ENCODE assay signal across 8 cellular contexts in genomic region chr1:23673086-23673813, GRCh38. TPM values are rescaled to one million over a fixed set of nuclear protein-coding genes. Genes with fewer than 3 reads are reported as not detected.
DNase-seq lines count a peak whose midpoint lies in the region; ATAC-seq, FAIRE-seq and TF ChIP-seq lines count a peak whose summit lies in the region.

No MANE protein-coding gene starts in this region.

- ATAC-seq in GM18873 (IDR thresholded peaks at IDR 0.05; ENCODE audit: low FRiP score, unreplicated experiment) (no peak), HG03159 (IDR thresholded peaks at IDR 0.05; ENCODE audit: unreplicated experiment) (no peak)

- no peak overlapping the region for H3K56ac ChIP-seq in H1 (replicated peaks; ENCODE audit: insufficient read length, low read depth, low read length)

- peak in 1 of 2 experiments; percentile 32; a peak in 2 of 4 replicates for TF ChIP-seq RAD21 in H1 (IDR thresholded peaks at IDR 0.05 in 1 of 2, conservative IDR thresholded peaks at IDR 0.05 in 1 of 2; ENCODE audit: low read depth in 2 of 2, low read length in 2 of 2)

- H4K91ac ChIP-seq in H1 (replicated peaks; ENCODE audit: insufficient read length, low read length), result no peak overlapping the region

- H2BK120ac ChIP-seq in H1 (replicated peaks; ENCODE audit: low read depth, low read length), result no peak overlapping the region

- H3K36me3 Mint-ChIP-seq in progenitor cell of endocrine pancreas (ENCODE audit: insufficient read depth), result no peaks in the 10 kb centered on the region

- no peaks in the 10 kb centered on the region for H3K4me1 ChIP-seq in H1 (replicated peaks in 1 of 4; ENCODE audit: control insufficient read depth in 3 of 4, insufficient read depth in 4 of 4, low read length in 3 of 4)

- H3K4me3 ChIP-seq in H1 (ENCODE audit: extremely low read depth in 1 of 4, insufficient read depth in 2 of 4, low read depth in 3 of 4, low read length in 4 of 4), result no peak overlapping the region

- no peak overlapping the region for H2BK5ac ChIP-seq in H1 (ENCODE audit: low read depth, low read length)

- H4K8ac ChIP-seq in H1 (ENCODE audit: extremely low read depth, insufficient read depth, low read length), result no peak overlapping the region

- no peak overlapping the region for H3K14ac ChIP-seq in H1 (ENCODE audit: insufficient read length)

- no peaks in the 10 kb centered on the region for H3K79me2 ChIP-seq in H1 (ENCODE audit: control insufficient read depth in 1 of 2, insufficient read depth in 2 of 2, low read length in 2 of 2)

- no peak overlapping the region for H2BK20ac ChIP-seq in H1 (ENCODE audit: low read length)

- no peak overlapping the region for H3K18ac ChIP-seq in H1 (ENCODE audit: extremely low read depth, low read length)

- H2AK5ac ChIP-seq in H1 (ENCODE audit: low read depth, low read length), result no peak overlapping the region

- H3K4me1 Mint-ChIP-seq in progenitor cell of endocrine pancreas (ENCODE audit: low read depth), result no peaks in the 10 kb centered on the region

- no peak overlapping the region for H3K4me2 ChIP-seq in H1 (ENCODE audit: insufficient read depth in 1 of 2, low read depth in 2 of 2, low read length in 2 of 2)

- WGBS in H1 (ENCODE audit: extremely low coverage in 1 of 2, insufficient coverage in 1 of 2, insufficient read length in 1 of 2, insufficient replicate concordance in 2 of 2, low coverage in 1 of 2, low lambda C conversion rate in 2 of 2, missing lambda C conversion rate in 1 of 2), 2 experiments, result 50% methylated on average over 6 of the region's 6 CpGs; no CpG with 5 or more reads in 1 of the 2 experiments

- no peak overlapping the region for H2BK15ac ChIP-seq in H1 (ENCODE audit: low read length)

- H4K20me1 ChIP-seq in H1 (replicated peaks in 1 of 2; ENCODE audit: control insufficient read depth in 1 of 2, insufficient read depth in 2 of 2, low read length in 2 of 2), result no peaks in the 10 kb centered on the region

- TF ChIP-seq CTCF in H1 (IDR thresholded peaks at IDR 0.05; ENCODE audit: control extremely low read depth in 1 of 3, insufficient read depth in 1 of 3, low read depth in 1 of 3, low read length in 3 of 3) (peak in 1 of 3 experiments; percentile 2; a peak in 1 of 4 replicates), progenitor cell of endocrine pancreas (IDR thresholded peaks at IDR 0.05; ENCODE audit: unreplicated experiment) (no peak)

- H3K4ac ChIP-seq in H1 (replicated peaks; ENCODE audit: insufficient read length, low read depth, low read length), result no peak overlapping the region

- no peaks in the 10 kb centered on the region for H3K9me3 Mint-ChIP-seq in progenitor cell of endocrine pancreas (ENCODE audit: low read depth)

- H3K79me1 ChIP-seq in H1 (ENCODE audit: low read depth, low read length), result no peaks in the 10 kb centered on the region

- H3K4me3 Mint-ChIP-seq in progenitor cell of endocrine pancreas (ENCODE audit: low read depth), result no peak overlapping the region

- H3K27me3 ChIP-seq in H1 (replicated peaks in 1 of 4; ENCODE audit: control insufficient read depth in 3 of 4, extremely low read depth in 1 of 4, insufficient read depth in 3 of 4, low read length in 3 of 4), result no peaks in the 10 kb centered on the region

- no peak for TF ChIP-seq POLR2A in H1 (IDR thresholded peaks at IDR 0.05; ENCODE audit: control extremely low read depth in 1 of 2, low read depth in 2 of 2, low read length in 2 of 2)

- H3K27ac ChIP-seq in H1 (ENCODE audit: low read depth, low read length), result no peak overlapping the region

- no peaks in the 10 kb centered on the region for H3K23me2 ChIP-seq in H1 (ENCODE audit: low read depth, low read length)

- CTCF ChIA-PET in H1 (lab: Charles Lee; ENCODE audit: partially characterized antibody), result interaction anchor here (0.6 to 19.9 kb wide), 11 partner anchors 9 to 899 kb away, joined by 3 to 222 read pairs (median 3); partner anchors contain the start of gene RPL11

- TF ChIP-seq EP300 in H1 (IDR thresholded peaks at IDR 0.05; ENCODE audit: borderline replicate concordance in 1 of 2, low read depth in 2 of 2, low read length in 2 of 2), result no peak

- DNase-seq in activated CD4-positive, alpha-beta T cell treated with anti-CD3 and anti-CD28 coated beads for 48 hours, result peak; percentile 43
- DNase-seq in activated CD4-positive, alpha-beta T cell treated with anti-CD3 and anti-CD28 coated beads, Interleukin-2, amount 50 U/mL, for 4 hours, result no peak
- DNase-seq in OCI-M2 (lab: John Stamatoyannopoulos, UW; ENCODE audit: unreplicated experiment) (peak; percentile 24), H1 (ENCODE audit: low read depth in 1 of 2, low spot score in 2 of 2) (peak; percentile 38 to 76), progenitor cell of endocrine pancreas (ENCODE audit: low spot score, unreplicated experiment) (peak; percentile 62), SHP77 treated with DMSO at 0.1 percent for 48 hours (lab: John Stamatoyannopoulos, UW) (no peak)

- POLR2A ChIA-PET in H1 (lab: Charles Lee; ENCODE audit: partially characterized antibody), result interaction anchor here (0.6 to 1.5 kb wide), 5 partner anchors 18 to 278 kb away, joined by 3 to 6 read pairs (median 5); partner anchors contain the start of genes ELOA, ID3 and RPL11

- H4K5ac ChIP-seq in H1 (ENCODE audit: insufficient read length, low read depth, low read length), result no peak overlapping the region

- peaks cover 22% of the 10 kb centered on the region for H3K27me3 Mint-ChIP-seq in progenitor cell of endocrine pancreas

- peak; percentile 89 for FAIRE-seq in H1 (lab: Jason Lieb, UNC)

- no peak overlapping the region for H3K9ac ChIP-seq in H1 (replicated peaks in 1 of 4; ENCODE audit: extremely low read depth in 1 of 4, low read depth in 3 of 4, low read length in 3 of 4)

- no peak overlapping the region for H3K23ac ChIP-seq in H1 (ENCODE audit: insufficient read length)

- no peaks in the 10 kb centered on the region for H3K36me3 ChIP-seq in H1 (ENCODE audit: control insufficient read depth in 2 of 4, insufficient read depth in 4 of 4, low read length in 3 of 4)

- H3K27ac Mint-ChIP-seq in progenitor cell of endocrine pancreas, result no peak overlapping the region

- H3K9me3 ChIP-seq in H1 (ENCODE audit: insufficient read depth in 2 of 2, low read depth in 1 of 2, low read length in 1 of 2), result no peaks in the 10 kb centered on the region

- H2AFZ ChIP-seq in H1 (ENCODE audit: low read length), result no peak overlapping the region

- no peak overlapping the region for H2BK12ac ChIP-seq in H1 (ENCODE audit: low read depth, low read length)

TF ChIP-seq in H1, 55 proteins besides CTCF, POLR2A, EP300 and RAD21 (continues in another document):
- TF ChIP-seq TCF12 (IDR thresholded peaks at IDR 0.05; ENCODE audit: low read depth, low read length), result no peak
- TF ChIP-seq FOSL1 (IDR thresholded peaks at IDR 0.05; ENCODE audit: insufficient read depth, low read depth, low read length), result no peak
- no peak for TF ChIP-seq E2F6 (IDR thresholded peaks at IDR 0.05)
- TF ChIP-seq BCL11A (IDR thresholded peaks at IDR 0.05; ENCODE audit: low read depth in 2 of 2, low read length in 2 of 2), result no peak
- no peak for TF ChIP-seq POU5F1 (IDR thresholded peaks at IDR 0.05; ENCODE audit: low read depth, low read length)
- no peak for TF ChIP-seq HDAC6 (IDR thresholded peaks at IDR 0.05; ENCODE audit: low read depth, low read length)
- TF ChIP-seq SAP30 (IDR thresholded peaks at IDR 0.05; ENCODE audit: insufficient read depth, insufficient replicate concordance, low read length), result no peak
- no peak for TF ChIP-seq CREB1 (IDR thresholded peaks at IDR 0.05)
- no peak for TF ChIP-seq TAF7 (optimal IDR thresholded peaks at IDR 0.05; ENCODE audit: borderline replicate concordance, low read depth, low read length)
- no peak for TF ChIP-seq SIX5 (IDR thresholded peaks at IDR 0.05; ENCODE audit: low read depth, low read length)
- TF ChIP-seq BRCA1 (IDR thresholded peaks at IDR 0.05; ENCODE audit: low read depth, low read length), result no peak
- no peak for TF ChIP-seq SP4 (IDR thresholded peaks at IDR 0.05; ENCODE audit: low read length)
- no peak for TF ChIP-seq CBX8 (IDR thresholded peaks at IDR 0.05; ENCODE audit: borderline replicate concordance, low read depth, low read length)
- TF ChIP-seq BACH1 (IDR thresholded peaks at IDR 0.05; ENCODE audit: low read length), result peak; percentile 12; the same call in 1 of the 2 replicates
- peak; percentile 32; the same call in 1 of the 2 replicates for TF ChIP-seq GABPA (IDR thresholded peaks at IDR 0.05; ENCODE audit: borderline replicate concordance, insufficient read depth, low read length)
- no peak for TF ChIP-seq TAF1 (IDR thresholded peaks at IDR 0.05; ENCODE audit: low read depth, low read length)
- no peak for TF ChIP-seq SP1 (IDR thresholded peaks at IDR 0.05; ENCODE audit: low read depth, low read length)
- TF ChIP-seq NANOG (IDR thresholded peaks at IDR 0.05; ENCODE audit: insufficient read depth, low read depth, low read length, poor library complexity, severe bottlenecking), result no peak
- TF ChIP-seq CHD2 (IDR thresholded peaks at IDR 0.05; ENCODE audit: low read length), result no peak
- no peak for TF ChIP-seq SP2 (IDR thresholded peaks at IDR 0.05; ENCODE audit: low read length)
- TF ChIP-seq SIN3A (conservative IDR thresholded peaks at IDR 0.05 in 1 of 2, IDR thresholded peaks at IDR 0.05 in 1 of 2; ENCODE audit: low read depth in 1 of 2, low read length in 2 of 2), result peak; percentile 67 to 72; a peak in 1 of 4 replicates
- TF ChIP-seq ATF3 (IDR thresholded peaks at IDR 0.05; ENCODE audit: insufficient read depth, low read depth, low read length), result no peak

RNA-seq across cellular contexts. Expression of gene RPL11, which starts 18.4 kb away (rescaled TPM):
- total RNA-seq in H1 (2021; fragmentation: NEBNext Ultra II Directional; extraction: Animal tissue kit (Norgen Biotek cat#: 25700)), result 1,426 and 1,499 TPM in 2 replicates
- 760 and 1,192 TPM in 2 replicates for polyA plus RNA-seq in H1 (2011; rRNA removed)
- polyA plus RNA-seq in H1 (2011; cell fraction: cytosol; rRNA removed), result 1,814 TPM
- polyA plus RNA-seq in H1 (2011; cell fraction: nucleus; rRNA removed), result 646 TPM
- 3,433 to 4,890 TPM (median 3,853 TPM) in 4 replicates for polyA plus RNA-seq in H1 (2012, experiment 1 of 2)
- 1,251 TPM for polyA plus RNA-seq in H1 (2012, experiment 2 of 2)
- polyA plus RNA-seq in H1 (2013, experiment 1 of 2), result 2,145 TPM
- polyA plus RNA-seq in H1 (2013, experiment 2 of 2), result 2,259 TPM
- polyA minus RNA-seq in H1 (2011; rRNA and poly(A)+ RNA removed), result 465 and 598 TPM in 2 replicates
- polyA minus RNA-seq in H1 (2011; cell fraction: cytosol; rRNA and poly(A)+ RNA removed), result 496 TPM
- polyA minus RNA-seq in H1 (2011; cell fraction: nucleus; rRNA and poly(A)+ RNA removed), result 375 TPM
- 1,136 and 1,157 TPM in 2 replicates for total RNA-seq in progenitor cell of endocrine pancreas

Comparison
In these comparisons a context has a peak if more than half of its experiments do, and no peak if none do; other contexts are left out.
1. DNase-seq: peak in activated CD4-positive, alpha-beta T cell treated with anti-CD3 and anti-CD28 coated beads for 48 hours (single experiment), OCI-M2 (single experiment), H1 (2 of 2) and progenitor cell of endocrine pancreas (single experiment); none in activated CD4-positive, alpha-beta T cell treated with anti-CD3 and anti-CD28 coated beads, Interleukin-2, amount 50 U/mL, for 4 hours (0 of 2) and SHP77 treated with DMSO at 0.1 percent for 48 hours (single experiment).